In genomic region chr4:139082750-139083532, GRCh38 we compare ENCODE assay signal across 8 cellular contexts.
DNase-seq lines count a peak whose midpoint lies in the region; ATAC-seq and TF ChIP-seq lines count a peak whose summit lies in the region.

No MANE protein-coding gene starts in this region.

- peak; percentile 96 for DNase-seq in GM10266 (ENCODE audit: extremely low spot score)
- peak; percentile 98 for DNase-seq in NCI-H1092 treated with DMSO at 0.1 percent for 48 hours (lab: John Stamatoyannopoulos, UW)
- DNase-seq in glomerular endothelial cell (ENCODE audit: extremely low read depth, low read depth, low spot score): peak; percentile 80
- DNase-seq in nucleus accumbens (lab: John Stamatoyannopoulos, UW): peak; percentile 38 to 98 (median 92)
- peak; percentile 98 for DNase-seq in suprapubic skin (ENCODE audit: low spot score in 2 of 2)

- no peaks in the 10 kb centered on the region for H3K27me3 Mint-ChIP-seq in activated naive CD8-positive, alpha-beta T cell

- ATAC-seq in HG02623 (IDR thresholded peaks at IDR 0.05; ENCODE audit: unreplicated experiment): peak; percentile 87
- ATAC-seq in SK-N-SH treated with all-trans-retinoic acid at 6 μM for 48 hours: peak; percentile 89

- H3K4me1 Mint-ChIP-seq in activated naive CD8-positive, alpha-beta T cell (ENCODE audit: low read depth): peaks cover 51% of the 10 kb centered on the region

- H3K36me3 ChIP-seq in suprapubic skin: no peaks in the 10 kb centered on the region

- peak overlapping the region; percentile 93 for H3K27ac ChIP-seq in suprapubic skin

- H3K4me3 Mint-ChIP-seq in activated naive CD8-positive, alpha-beta T cell: peak overlapping the region; percentile 87

- peak overlapping the region; percentile 97 for H3K27ac Mint-ChIP-seq in activated naive CD8-positive, alpha-beta T cell

- TF ChIP-seq EP300 in suprapubic skin (IDR thresholded peaks at IDR 0.05): no peak

- H3K9me3 Mint-ChIP-seq in activated naive CD8-positive, alpha-beta T cell (ENCODE audit: low read depth): no peaks in the 10 kb centered on the region

- H3K36me3 Mint-ChIP-seq in activated naive CD8-positive, alpha-beta T cell: no peaks in the 10 kb centered on the region

- no peak for TF ChIP-seq POLR2A in suprapubic skin (IDR thresholded peaks at IDR 0.05)

- peaks cover 28% of the 10 kb centered on the region for H3K4me1 ChIP-seq in suprapubic skin

- TF ChIP-seq CTCF in GM10266 (IDR thresholded peaks at IDR 0.05; ENCODE audit: control insufficient read depth, insufficient read depth, low read depth, missing control alignments) (no peak), suprapubic skin (IDR thresholded peaks at IDR 0.05) (no peak)

- peak overlapping the region; percentile 65 for H3K4me3 ChIP-seq in suprapubic skin

- no peaks in the 10 kb centered on the region for H3K27me3 ChIP-seq in suprapubic skin

- WGBS in suprapubic skin: under 1% methylated on average over 33 of the region's 33 CpGs

- H3K9me3 ChIP-seq in suprapubic skin: no peaks in the 10 kb centered on the region

TF ChIP-seq in SK-N-SH treated with all-trans-retinoic acid at 6 μM for 48 hours, 23 proteins besides CTCF, POLR2A, EP300 and RAD21:
- TF ChIP-seq OSR1 (CRISPR knock-in tag; IDR thresholded peaks at IDR 0.05): no peak
- no peak for TF ChIP-seq ISL1 (CRISPR knock-in tag; IDR thresholded peaks at IDR 0.05)
- TF ChIP-seq PPARA (CRISPR knock-in tag; IDR thresholded peaks at IDR 0.05; ENCODE audit: borderline replicate concordance): no peak
- TF ChIP-seq ESRRG (CRISPR knock-in tag; IDR thresholded peaks at IDR 0.05): no peak
- TF ChIP-seq SNAI2 (CRISPR knock-in tag; IDR thresholded peaks at IDR 0.05): no peak
- TF ChIP-seq ZFP3 (CRISPR knock-in tag; IDR thresholded peaks at IDR 0.05): no peak
- no peak for TF ChIP-seq GLIS3 (CRISPR knock-in tag; IDR thresholded peaks at IDR 0.05)
- TF ChIP-seq ZC3H10 (CRISPR knock-in tag; IDR thresholded peaks at IDR 0.05): no peak
- no peak for TF ChIP-seq ARNTL (CRISPR knock-in tag; IDR thresholded peaks at IDR 0.05; ENCODE audit: borderline replicate concordance, low read depth)
- TF ChIP-seq RARB (CRISPR knock-in tag; IDR thresholded peaks at IDR 0.05): no peak
- TF ChIP-seq ZNF70 (CRISPR knock-in tag; IDR thresholded peaks at IDR 0.05): no peak
- TF ChIP-seq ZNF8 (CRISPR knock-in tag; IDR thresholded peaks at IDR 0.05): no peak
- no peak for TF ChIP-seq TCF4 (CRISPR knock-in tag; IDR thresholded peaks at IDR 0.05; ENCODE audit: borderline replicate concordance)
- no peak for TF ChIP-seq TOX (CRISPR knock-in tag; IDR thresholded peaks at IDR 0.05; ENCODE audit: borderline replicate concordance)

Comparison
In these comparisons a context has a peak if more than half of its experiments do, and no peak if none do; other contexts are left out.
1. Peak in every context shown above with its lines: DNase-seq, ATAC-seq, H3K4me3 ChIP-seq and H3K27ac ChIP-seq.